Comparison of ENCODE assay signal across 11 cellular contexts in genomic region chr9:88852794-88853193, GRCh38.
DNase-seq lines count a peak whose midpoint lies in the region; ATAC-seq and TF ChIP-seq lines count a peak whose summit lies in the region.
"Had no signal": no experiment of that assay in that cellular context is flagged by ENCODE, and none has a peak within 500 bp of the region (broad histone marks: within the 10 kb centered on the region; RNA-seq: fewer than 3 reads in every experiment).

No MANE protein-coding gene starts in this region.

- TF ChIP-seq CTCF in AG04449 (IDR thresholded peaks at IDR 0.05; ENCODE audit: insufficient read depth, low read length, missing control alignments), result no peak
- no peak for TF ChIP-seq CTCF in brain microvascular endothelial cell (IDR thresholded peaks at IDR 0.05; ENCODE audit: low read depth, low read length, missing control alignments)

- CTCF ChIA-PET in AG04449 (lab: Yijun Ruan, JAX), result no interaction called here

- in situ Hi-C loops in brain microvascular endothelial cell (cut with HindIII; ENCODE audit: low pct_ligation_motif_present, low sequenced_read_pairs), result no loop called here

- H3K27ac ChIP-seq in brain microvascular endothelial cell, result peak overlapping the region; percentile 45

- H3K36me3 ChIP-seq in brain microvascular endothelial cell (replicated peaks), result no peaks in the 10 kb centered on the region

- POLR2A ChIA-PET in AG04449 (lab: Yijun Ruan, JAX), result no interaction called here

- no peaks in the 10 kb centered on the region for H3K27me3 ChIP-seq in brain microvascular endothelial cell (replicated peaks)

- H3K4me3 ChIP-seq in AG04449 (ENCODE audit: low read depth, low read length) (no peak overlapping the region), brain microvascular endothelial cell (ENCODE audit: low read depth, low read length) (no peak overlapping the region)

- no peak for ATAC-seq in HG03095 (IDR thresholded peaks at IDR 0.05; ENCODE audit: unreplicated experiment)

- peak; percentile 52 for DNase-seq in AG04449 (ENCODE audit: low read depth, low spot score)
- DNase-seq in HPDE6-E6E7 (ENCODE audit: extremely low spot score), result peak; percentile 34
- peak; percentile 91 for DNase-seq in brain microvascular endothelial cell
- DNase-seq in iris pigment epithelial cell (ENCODE audit: low read depth), result peak; percentile 98
- DNase-seq in stimulated activated CD4-positive, alpha-beta T cell treated with anti-CD3 and anti-CD28 coated beads, Interleukin-2, amount 100 ng/mL, for 48 hours, result no peak
- DNase-seq in T-helper 1 cell, result no peak
- DNase-seq in putamen (ENCODE audit: low spot score), result no peak
- DNase-seq: activated CD8-positive, alpha-beta memory T cell treated with anti-CD3 and anti-CD28 coated beads, Interleukin-2, amount 50 U/mL, for 48 hours; NCI-H1436; stimulated activated CD4-positive, alpha-beta T cell treated with anti-CD3 and anti-CD28 coated beads, Interleukin-4, amount 100 ng/mL, for 4 hours had no signal

Comparison
In these comparisons a context has a peak if more than half of its experiments do, and no peak if none do; other contexts are left out.
1. DNase-seq: peak in AG04449 (single experiment), HPDE6-E6E7 (single experiment), brain microvascular endothelial cell (single experiment) and iris pigment epithelial cell (single experiment); none in stimulated activated CD4-positive, alpha-beta T cell treated with anti-CD3 and anti-CD28 coated beads, Interleukin-2, amount 100 ng/mL, for 48 hours (0 of 2), T-helper 1 cell (0 of 5) and putamen (single experiment).